Comparison of ENCODE assay signal across 14 cellular contexts in genomic region chr5:178214160-178214803, GRCh38. TPM values are rescaled to one million over a fixed set of nuclear protein-coding genes. Genes with fewer than 3 reads are reported as not detected.
DNase-seq lines count a peak whose midpoint lies in the region; ATAC-seq and TF ChIP-seq lines count a peak whose summit lies in the region.
"Had no signal": no experiment of that assay in that cellular context is flagged by ENCODE, and none has a peak within 500 bp of the region (broad histone marks: within the 10 kb centered on the region; RNA-seq: fewer than 3 reads in every experiment).

No MANE protein-coding gene starts in this region.

- no peak overlapping the region for H3K27ac ChIP-seq in heart right ventricle
- H3K27ac ChIP-seq in right lobe of liver, result peak overlapping the region in 2 of 3 donors; percentile 52 to 53
- H3K27ac ChIP-seq: C4-2B, VCaP had no signal

- H3K4me3 Mint-ChIP-seq in activated CD8-positive, alpha-beta T cell treated with anti-CD3 and anti-CD28 coated beads, Interleukin-2, amount 10 ng/mL, durations not matched to agents 7 days and 5 days, result no peak overlapping the region

- H3K27me3 ChIP-seq in heart right ventricle (no peaks in the 10 kb centered on the region), right lobe of liver (no peaks in the 10 kb centered on the region)

- CTCF ChIA-PET in activated CD8-positive, alpha-beta T cell treated with anti-CD3 and anti-CD28 coated beads, Interleukin-2, amount 10 ng/mL, durations not matched to agents 7 days and 5 days (lab: Charles Lee), result interaction anchor here (1.2 to 1.4 kb wide), 2 partner anchors 21 to 138 kb away, joined by 3 to 4 read pairs; no protein-coding TSS in a partner anchor

- H3K9me3 Mint-ChIP-seq in activated CD8-positive, alpha-beta T cell treated with anti-CD3 and anti-CD28 coated beads, Interleukin-2, amount 10 ng/mL, durations not matched to agents 7 days and 5 days (ENCODE audit: insufficient read depth), result no peaks in the 10 kb centered on the region

- no peak for TF ChIP-seq POLR2A in right lobe of liver (IDR thresholded peaks at IDR 0.05)

- H3K4me3 ChIP-seq in heart right ventricle (no peak overlapping the region), right lobe of liver (no peak overlapping the region)

- peaks cover 0 to 19% (median 5%) of the 10 kb centered on the region in 9 donors for H3K4me1 ChIP-seq in heart right ventricle
- peaks cover 0 to 39% (median 16%) of the 10 kb centered on the region in 4 donors for H3K4me1 ChIP-seq in right lobe of liver

- peaks cover 4 to 99% (median 73%) of the 10 kb centered on the region in 9 donors for H3K36me3 ChIP-seq in heart right ventricle
- peaks cover 17 to 70% (median 35%) of the 10 kb centered on the region in 4 donors for H3K36me3 ChIP-seq in right lobe of liver

- H3K9me3 ChIP-seq in heart right ventricle (no peaks in the 10 kb centered on the region), right lobe of liver (no peaks in the 10 kb centered on the region)

- TF ChIP-seq CTCF in heart right ventricle (IDR thresholded peaks at IDR 0.05) (no peak), right lobe of liver (IDR thresholded peaks at IDR 0.05) (no peak)

- peaks cover 80% of the 10 kb centered on the region for H3K36me3 Mint-ChIP-seq in activated CD8-positive, alpha-beta T cell treated with anti-CD3 and anti-CD28 coated beads, Interleukin-2, amount 10 ng/mL, durations not matched to agents 7 days and 5 days (ENCODE audit: low read depth)

- H3K27ac Mint-ChIP-seq in activated CD8-positive, alpha-beta T cell treated with anti-CD3 and anti-CD28 coated beads, Interleukin-2, amount 10 ng/mL, durations not matched to agents 7 days and 5 days, result peak overlapping the region; percentile 51

- DNase-seq in left ventricle myocardium superior, result peak; percentile 13
- DNase-seq in heart right ventricle, result no peak
- DNase-seq in activated CD8-positive, alpha-beta T cell treated with anti-CD3 and anti-CD28 coated beads, Interleukin-2, amount 10 ng/mL, durations not matched to agents 7 days and 5 days, result peak; percentile 21
- DNase-seq in right lobe of liver, result no peak
- no peak for DNase-seq in central memory CD4-positive, alpha-beta T cell
- DNase-seq in kidney tubule cell (ENCODE audit: low spot score), result no peak
- no peak for DNase-seq in NCI-H146 (lab: John Stamatoyannopoulos, UW)
- DNase-seq in putamen (ENCODE audit: low spot score), result no peak
- DNase-seq: midbrain, NCI-H1694, substantia nigra had no signal

- H3K4me1 Mint-ChIP-seq in activated CD8-positive, alpha-beta T cell treated with anti-CD3 and anti-CD28 coated beads, Interleukin-2, amount 10 ng/mL, durations not matched to agents 7 days and 5 days (ENCODE audit: low read depth), result peaks cover 26% of the 10 kb centered on the region

- no peaks in the 10 kb centered on the region for H3K27me3 Mint-ChIP-seq in activated CD8-positive, alpha-beta T cell treated with anti-CD3 and anti-CD28 coated beads, Interleukin-2, amount 10 ng/mL, durations not matched to agents 7 days and 5 days (ENCODE audit: low read depth)

- WGBS in heart right ventricle, 2 donors, result 92 to 93% methylated on average over 6 of the region's 6 CpGs
- WGBS in right lobe of liver (ENCODE audit: insufficient coverage, low coverage, low lambda C conversion rate, missing lambda C conversion rate), result 75% methylated on average over 3 of the region's 6 CpGs

- intact Hi-C loops in left ventricle myocardium superior (cut with micrococcal nuclease) (no loop called here), heart right ventricle (cut with DNase I) (no loop called here), right lobe of liver (cut with DNase I) (no loop called here)

- POLR2A ChIA-PET in activated CD8-positive, alpha-beta T cell treated with anti-CD3 and anti-CD28 coated beads, Interleukin-2, amount 10 ng/mL, durations not matched to agents 7 days and 5 days (lab: Charles Lee), result interaction anchor here (0.6 to 3.5 kb wide), 4 partner anchors 8 to 123 kb away, joined by 3 to 21 read pairs (median 4); partner anchors contain the start of gene HNRNPAB

- ATAC-seq in left ventricle myocardium superior (no peak), heart right ventricle (no peak), right lobe of liver (peak in 1 of 4 donors; percentile 3)
- no peak for ATAC-seq in activated CD8-positive, alpha-beta T cell treated with anti-CD3 and anti-CD28 coated beads, Interleukin-2, amount 10 ng/mL, durations not matched to agents 7 days and 5 days

RNA-seq across cellular contexts. Expression of gene HNRNPAB, which starts 9.9 kb away (rescaled TPM):
- total RNA-seq in left ventricle myocardium superior (82.8 TPM), heart right ventricle (100 to 1,000 TPM in 2 of 10 donors, 10 to 100 TPM in 8; 70.8 to 132 (median 81.4) TPM), right lobe of liver (10 to 100 TPM; 44.2 to 96.1 (median 73.5) TPM)
- polyA plus RNA-seq in heart right ventricle, result 100 to 1,000 TPM in 1 of 2 donors, 10 to 100 TPM in 1; 84.6 to 140 TPM
- total RNA-seq in activated CD8-positive, alpha-beta T cell treated with anti-CD3 and anti-CD28 coated beads, Interleukin-2, amount 10 ng/mL, durations not matched to agents 7 days and 5 days, result 100 to 1,000 TPM; 335 to 336 TPM

RNA-seq across cellular contexts. Expression of gene PHYKPL, which starts 18.3 kb away (rescaled TPM):
- total RNA-seq in left ventricle myocardium superior (40.7 TPM), heart right ventricle (10 to 100 TPM; 30.5 to 50.6 (median 37.3) TPM), right lobe of liver (100 to 1,000 TPM in 3 of 6 experiments, 10 to 100 TPM in 3; 64.3 to 133 (median 85.8) TPM)
- polyA plus RNA-seq in heart right ventricle, result 10 to 100 TPM; 24.8 to 59.8 TPM
- 100 to 1,000 TPM; 125 to 126 TPM for total RNA-seq in activated CD8-positive, alpha-beta T cell treated with anti-CD3 and anti-CD28 coated beads, Interleukin-2, amount 10 ng/mL, durations not matched to agents 7 days and 5 days

RNA-seq across cellular contexts. Expression of gene GMCL2, which starts 27.1 kb away (rescaled TPM):
- total RNA-seq in left ventricle myocardium superior (not detected), heart right ventricle (not detected), right lobe of liver (not detected)
- polyA plus RNA-seq in heart right ventricle, result not detected
- total RNA-seq in activated CD8-positive, alpha-beta T cell treated with anti-CD3 and anti-CD28 coated beads, Interleukin-2, amount 10 ng/mL, durations not matched to agents 7 days and 5 days, result not detected
- total RNA-seq: renal cortical epithelial cell had no signal

Comparison
In these comparisons a context has a peak if more than half of its experiments do, and no peak if none do; other contexts are left out.
1. DNase-seq: peak in left ventricle myocardium superior (single experiment) and activated CD8-positive, alpha-beta T cell treated with anti-CD3 and anti-CD28 coated beads, Interleukin-2, amount 10 ng/mL, durations not matched to agents 7 days and 5 days (single experiment); none in heart right ventricle (0 of 2), right lobe of liver (0 of 3), central memory CD4-positive, alpha-beta T cell (single experiment), kidney tubule cell (single experiment), NCI-H146 (single experiment) and putamen (single experiment).
2. H3K27ac ChIP-seq: peak in right lobe of liver (2 of 3); none in heart right ventricle (0 of 10).